ENCODE assay signal across 27 cellular contexts in genomic region chr12:61531195-61531594, GRCh38.
"Had no signal": no experiment of that assay in that cellular context is flagged by ENCODE, and none has a peak within 500 bp of the region (broad histone marks: within the 10 kb centered on the region; RNA-seq: fewer than 3 reads in every experiment).

No MANE protein-coding gene starts in this region.

- H3K36me3 ChIP-seq: stomach, suprapubic skin, thoracic aorta, thyroid gland, tibial artery, tibial nerve, transverse colon, upper lobe of left lung, upper lobe of right lung, uterus, vagina had no signal

- FAIRE-seq: urothelium cell line had no signal

- H3K9me3 ChIP-seq: stomach, suprapubic skin, testis, thoracic aorta, thyroid gland, tibial artery, tibial nerve, transverse colon, upper lobe of left lung, upper lobe of right lung, uterus, vagina had no signal

- H3K4me1 ChIP-seq: stomach, suprapubic skin, testis, thyroid gland, tibial nerve, transverse colon, upper lobe of left lung, upper lobe of right lung, uterus, vagina had no signal

- H3K27ac ChIP-seq: stomach, suprapubic skin, testis, thoracic aorta, thyroid gland, tibial artery, tibial nerve, transverse colon, upper lobe of left lung, upper lobe of right lung, uterus, vagina had no signal

- ATAC-seq: stimulated activated effector memory CD8-positive, alpha-beta T cell treated with anti-CD3 and anti-CD28 coated beads, Interleukin-12 subunit alpha, Interleukin-12 subunit beta, amount 100 ng/mL, for 72 hours; stimulated activated memory B cell treated with anti-CD40 and anti-IgM and Interleukin-4, amounts not matched to agents 10 μg/mL and 1 μg/mL and 100 μg/mL, for 72 hours; stimulated activated naive B cell treated with anti-CD40 and anti-IgM and Interleukin-4, amounts not matched to agents 10 μg/mL and 1 μg/mL and 100 μg/mL, for 72 hours; stimulated activated naive CD8-positive, alpha-beta T cell treated with anti-CD3 and anti-CD28 coated beads, Interleukin-15, amount 100 ng/mL, for 72 hours; stimulated activated naive CD8-positive, alpha-beta T cell treated with anti-CD3 and anti-CD28 coated beads, Interleukin-15, Interleukin-2, amounts not matched to agents 100 U/mL and 50 U/mL, for 24 hours; upper lobe of right lung had no signal

- DNase-seq: stimulated activated CD4-positive, alpha-beta T cell treated with anti-CD3 and anti-CD28 coated beads, Interleukin-2, amount 100 ng/mL, for 48 hours; stimulated activated CD4-positive, alpha-beta T cell treated with anti-CD3 and anti-CD28 coated beads, Interleukin-4, amount 100 ng/mL, for 1 hour; stimulated activated CD4-positive, alpha-beta T cell treated with anti-CD3 and anti-CD28 coated beads, Interleukin-4, amount 100 ng/mL, for 24 hours; stimulated activated CD4-positive, alpha-beta T cell treated with anti-CD3 and anti-CD28 coated beads, Interleukin-4, amount 100 ng/mL, for 4 hours; stimulated activated CD8-positive, alpha-beta memory T cell treated with anti-CD3 and anti-CD28 coated beads, Interleukin-4, amount 100 ng/mL, for 48 hours; stimulated activated naive B cell treated with anti-CD40 and anti-IgM and Interleukin-4, amounts not matched to agents 10 μg/mL and 1 μg/mL and 100 μg/mL, for 72 hours; stimulated activated naive CD4-positive, alpha-beta T cell; stimulated activated naive CD4-positive, alpha-beta T cell treated with Interleukin-2 at 50 U/mL for 16 hours; stimulated activated naive CD8-positive, alpha-beta T cell treated with anti-CD3 and anti-CD28 coated beads, Interleukin-15, amount 100 ng/mL, for 72 hours; stimulated activated naive CD8-positive, alpha-beta T cell treated with anti-CD3 and anti-CD28 coated beads, Interleukin-15, Interleukin-2, amounts not matched to agents 100 U/mL and 50 U/mL, for 24 hours; stomach; substantia nigra; testis; thyroid gland; tibial artery; transverse colon; trophoblast cell; upper lobe of left lung; upper lobe of right lung; uterus had no signal

- H3K27me3 ChIP-seq: stomach, suprapubic skin, testis, thyroid gland, tibial artery, tibial nerve, transverse colon, upper lobe of left lung, upper lobe of right lung, uterus, vagina had no signal

- H3K4me3 ChIP-seq: stomach, suprapubic skin, testis, thoracic aorta, thyroid gland, tibial artery, tibial nerve, transverse colon, upper lobe of left lung, upper lobe of right lung, uterus, vagina had no signal
